In genomic region chr10:110764378-110764777, GRCh38 we compare ENCODE assay signal across 1 cellular context.
A peak's percentile ranks its signal among the peaks of the same experiment; 100 is the strongest.
TF ChIP-seq lines count a peak whose summit lies in the region.

No MANE protein-coding gene starts in this region.

TF ChIP-seq in K562, 482 proteins besides CTCF, POLR2A, EP300 and RAD21 (continued from another document and continues in another):
- no peak for TF ChIP-seq RNF219 (CRISPR knock-in tag; IDR thresholded peaks at IDR 0.05)
- TF ChIP-seq ZBTB11 (CRISPR knock-in tag; IDR thresholded peaks at IDR 0.05): peak in 1 of 3 experiments; percentile 12; a peak in 1 of 6 replicates
- TF ChIP-seq NR4A1 (CRISPR knock-in tag; IDR thresholded peaks at IDR 0.05): no peak
- no peak for TF ChIP-seq NR4A1 (tag; IDR thresholded peaks at IDR 0.05)
- no peak for TF ChIP-seq PREB (CRISPR knock-in tag; IDR thresholded peaks at IDR 0.05)
- no peak for TF ChIP-seq SMC3 (conservative IDR thresholded peaks at IDR 0.05; ENCODE audit: insufficient read depth, low read depth, low read length)
- no peak for TF ChIP-seq MAZ (CRISPR knock-in tag; conservative IDR thresholded peaks at IDR 0.05 in 1 of 2, IDR thresholded peaks at IDR 0.05 in 1 of 2)
- TF ChIP-seq SNAPC5 (CRISPR knock-in tag; IDR thresholded peaks at IDR 0.05): no peak
- no peak for TF ChIP-seq RBM14 (IDR thresholded peaks at IDR 0.05; ENCODE audit: borderline replicate concordance, insufficient read depth, low read depth, low read length)
- TF ChIP-seq SMAD4 (CRISPR knock-in tag; conservative IDR thresholded peaks at IDR 0.05): 0 out of 2 replicates have a peak, but pooled peaks have one; percentile 16
- no peak for TF ChIP-seq REST (CRISPR knock-in tag; IDR thresholded peaks at IDR 0.05; ENCODE audit: low read depth)
- TF ChIP-seq HMGXB4 (CRISPR knock-in tag; IDR thresholded peaks at IDR 0.05): no peak
- no peak for TF ChIP-seq ZNF212 (CRISPR knock-in tag; IDR thresholded peaks at IDR 0.05)
- TF ChIP-seq ZFPM2 (CRISPR knock-in tag; IDR thresholded peaks at IDR 0.05): no peak
- TF ChIP-seq NCOA1 (IDR thresholded peaks at IDR 0.05; ENCODE audit: low read depth): no peak
- no peak for TF ChIP-seq BHLHE40 (IDR thresholded peaks at IDR 0.05; ENCODE audit: low read length)
- no peak for TF ChIP-seq USF1 (CRISPR knock-in tag; IDR thresholded peaks at IDR 0.05)
- TF ChIP-seq E2F6 (IDR thresholded peaks at IDR 0.05; ENCODE audit: borderline replicate concordance in 1 of 2, extremely low read depth in 1 of 2, insufficient read depth in 1 of 2, insufficient read length in 1 of 2, low read depth in 1 of 2, low read length in 1 of 2, poor library complexity in 1 of 2, severe bottlenecking in 1 of 2): no peak
- no peak for TF ChIP-seq ELK3 (CRISPR knock-in tag; IDR thresholded peaks at IDR 0.05)
- no peak for TF ChIP-seq TAF15 (IDR thresholded peaks at IDR 0.05; ENCODE audit: low read depth, low read length)
- TF ChIP-seq CHD4 (IDR thresholded peaks at IDR 0.05; ENCODE audit: insufficient read depth, insufficient replicate concordance, low read depth, low read length, poor library complexity, severe bottlenecking): no peak
- no peak for TF ChIP-seq STAG1 (CRISPR knock-in tag; IDR thresholded peaks at IDR 0.05; ENCODE audit: borderline replicate concordance)
- TF ChIP-seq SRSF7 (optimal IDR thresholded peaks at IDR 0.05; ENCODE audit: low read depth, low read length): no peak
- TF ChIP-seq ZNF407 (IDR thresholded peaks at IDR 0.05; ENCODE audit: low read depth): no peak
- TF ChIP-seq MECOM (CRISPR knock-in tag; IDR thresholded peaks at IDR 0.05): no peak
- no peak for TF ChIP-seq ZNF449 (CRISPR knock-in tag; IDR thresholded peaks at IDR 0.05)
